10 cellular contexts compared by ENCODE assay signal in genomic region chr16:87924041-87924851, GRCh38.
DNase-seq lines count a peak whose midpoint lies in the region; ATAC-seq and TF ChIP-seq lines count a peak whose summit lies in the region.
"Had no signal": no experiment of that assay in that cellular context is flagged by ENCODE, and none has a peak within 500 bp of the region (broad histone marks: within the 10 kb centered on the region; RNA-seq: fewer than 3 reads in every experiment).

No MANE protein-coding gene starts in this region.

- no peaks in the 10 kb centered on the region for H3K9me3 Mint-ChIP-seq in stimulated activated naive B cell treated with anti-CD40 and anti-IgM and Interleukin-4, amounts not matched to agents 10 μg/mL and 1 μg/mL and 100 μg/mL, for 72 hours

- no peaks in the 10 kb centered on the region for H3K27me3 Mint-ChIP-seq in stimulated activated naive B cell treated with anti-CD40 and anti-IgM and Interleukin-4, amounts not matched to agents 10 μg/mL and 1 μg/mL and 100 μg/mL, for 72 hours

- H3K4me3 Mint-ChIP-seq in stimulated activated naive B cell treated with anti-CD40 and anti-IgM and Interleukin-4, amounts not matched to agents 10 μg/mL and 1 μg/mL and 100 μg/mL, for 72 hours, result peak overlapping the region; percentile 31 to 64

- H3K36me3 Mint-ChIP-seq in stimulated activated naive B cell treated with anti-CD40 and anti-IgM and Interleukin-4, amounts not matched to agents 10 μg/mL and 1 μg/mL and 100 μg/mL, for 72 hours, result no peaks in the 10 kb centered on the region

- H3K27ac Mint-ChIP-seq in stimulated activated naive B cell treated with anti-CD40 and anti-IgM and Interleukin-4, amounts not matched to agents 10 μg/mL and 1 μg/mL and 100 μg/mL, for 72 hours, result peak overlapping the region; percentile 90

- DNase-seq in NCI-H1436 (lab: John Stamatoyannopoulos, UW) (peak; percentile 47), NCI-H1436 treated with DMSO at 0.1 percent for 48 hours (lab: John Stamatoyannopoulos, UW) (no peak), HK-2 (ENCODE audit: unreplicated experiment) (peak; percentile 35), SHP77 treated with DMSO at 0.1 percent for 48 hours (lab: John Stamatoyannopoulos, UW) (peak; percentile 84), dedifferentiated amniotic fluid mesenchymal stem cell (ENCODE audit: extremely low spot score) (no peak), T-helper 1 cell (no peak)
- peak; percentile 82 for DNase-seq in stimulated activated naive B cell treated with anti-CD40 and anti-IgM and Interleukin-4, amounts not matched to agents 10 μg/mL and 1 μg/mL and 100 μg/mL, for 72 hours
- DNase-seq: small intestine, upper lobe of right lung had no signal

- peak; percentile 87 to 90 for ATAC-seq in stimulated activated naive B cell treated with anti-CD40 and anti-IgM and Interleukin-4, amounts not matched to agents 10 μg/mL and 1 μg/mL and 100 μg/mL, for 72 hours (replicated peaks)
- no peak for ATAC-seq in SK-N-SH treated with all-trans-retinoic acid at 6 μM for 48 hours
- ATAC-seq: upper lobe of right lung had no signal

- H3K4me1 Mint-ChIP-seq in stimulated activated naive B cell treated with anti-CD40 and anti-IgM and Interleukin-4, amounts not matched to agents 10 μg/mL and 1 μg/mL and 100 μg/mL, for 72 hours, result peaks cover 31 to 48% of the 10 kb centered on the region in 2 donors

TF ChIP-seq in SK-N-SH treated with all-trans-retinoic acid at 6 μM for 48 hours, 23 proteins besides CTCF, POLR2A, EP300 and RAD21:
- TF ChIP-seq CSDC2 (CRISPR knock-in tag; IDR thresholded peaks at IDR 0.05) (no peak), ZFP30 (CRISPR knock-in tag; IDR thresholded peaks at IDR 0.05) (no peak)

Comparison
In these comparisons a context has a peak if more than half of its experiments do, and no peak if none do; other contexts are left out.
1. DNase-seq: peak in NCI-H1436 (single experiment), HK-2 (single experiment), SHP77 treated with DMSO at 0.1 percent for 48 hours (single experiment) and stimulated activated naive B cell treated with anti-CD40 and anti-IgM and Interleukin-4, amounts not matched to agents 10 μg/mL and 1 μg/mL and 100 μg/mL, for 72 hours (single experiment); none in NCI-H1436 treated with DMSO at 0.1 percent for 48 hours (single experiment), dedifferentiated amniotic fluid mesenchymal stem cell (single experiment) and T-helper 1 cell (0 of 5).